ENCODE assay signal across 9 cellular contexts in genomic region chr17:38485146-38485468, GRCh38. TPM values are rescaled to one million over a fixed set of nuclear protein-coding genes. Genes with fewer than 3 reads are reported as not detected.
DNase-seq lines count a peak whose midpoint lies in the region; TF ChIP-seq lines count a peak whose summit lies in the region.
"Had no signal": no experiment of that assay in that cellular context is flagged by ENCODE, and none has a peak within 500 bp of the region (broad histone marks: within the 10 kb centered on the region; RNA-seq: fewer than 3 reads in every experiment).

No MANE protein-coding gene starts in this region.

- no peak overlapping the region for H3K14ac ChIP-seq in mesenchymal stem cell (ENCODE audit: low read length in 2 of 2)

- H3F3A ChIP-seq in GM23248 (ENCODE audit: insufficient read depth) = peaks cover 15% of the 10 kb centered on the region

- H2AFZ ChIP-seq in GM23248 = no peak overlapping the region
- H2AFZ ChIP-seq in mesenchymal stem cell (ENCODE audit: low read depth, low read length) = no peak overlapping the region

- no TSS peak for BruUV-seq in Caco-2 (replicated peaks; lab: Mats Ljungman, UMichigan)

- H3K4me1 ChIP-seq in GM23248 (ENCODE audit: insufficient read depth) (0 out of 2 replicates have a peak, but pooled peaks cover 4% of the 10 kb centered on the region), mesenchymal stem cell (ENCODE audit: control insufficient read depth, insufficient read depth, low read depth, low read length) (peaks cover 31% of the 10 kb centered on the region), Caco-2 (no peaks in the 10 kb centered on the region)

- intact Hi-C loops in Caco-2 (cut with micrococcal nuclease; ENCODE audit: unreplicated experiment) (loop anchor here (1.0 to 10.0 kb wide), 3 partner anchors 41 to 130 kb away; partner anchors contain the start of gene SOCS7), lower leg skin (cut with DNase I; ENCODE audit: low total_unique reads) (loop anchor here (5.0 to 10.0 kb wide), 2 partner anchors 43 to 60 kb away; partner anchors contain the start of gene ARHGAP23)

- no peak overlapping the region for H2BK12ac ChIP-seq in mesenchymal stem cell (ENCODE audit: low read length in 2 of 2)

- no peak for TF ChIP-seq POLR2A in lower leg skin (IDR thresholded peaks at IDR 0.05)

- H3K79me2 ChIP-seq in GM23248 (ENCODE audit: insufficient read depth) = peaks cover 40% of the 10 kb centered on the region

- H3K27ac ChIP-seq in 22Rv1 (no peak overlapping the region), GM23248 (peak overlapping the region; percentile 51), angular gyrus (ENCODE audit: low read depth, low read length) (peak overlapping the region; percentile 60), mesenchymal stem cell (ENCODE audit: low read length, poor library complexity, severe bottlenecking) (peak overlapping the region; percentile 46)

- CTCF ChIA-PET in Caco-2 (lab: Charles Lee) = no interaction called here

- no peak overlapping the region for H3K4ac ChIP-seq in mesenchymal stem cell (ENCODE audit: low read depth in 1 of 2, low read length in 2 of 2)

- no peaks in the 10 kb centered on the region for H3K27me3 Mint-ChIP-seq in Caco-2 (ENCODE audit: insufficient read depth, unreplicated experiment)

- H3K79me1 ChIP-seq in mesenchymal stem cell (replicated peaks; ENCODE audit: low read length, poor library complexity, severe bottlenecking) = peaks cover 4% of the 10 kb centered on the region

- peaks cover 21% of the 10 kb centered on the region for H3K4me1 Mint-ChIP-seq in Caco-2 (ENCODE audit: low read depth, unreplicated experiment)

- peak; percentile 39 for TF ChIP-seq CTCF in 22Rv1 (IDR thresholded peaks at IDR 0.05)
- TF ChIP-seq CTCF in Caco-2 (IDR thresholded peaks at IDR 0.05; ENCODE audit: insufficient read depth in 1 of 2, low read depth in 1 of 2, low read length in 1 of 2, severe bottlenecking in 1 of 2, unreplicated experiment in 1 of 2) = no peak
- TF ChIP-seq CTCF in lower leg skin (IDR thresholded peaks at IDR 0.05) = no peak

- no peak overlapping the region for H3K27ac Mint-ChIP-seq in Caco-2 (ENCODE audit: unreplicated experiment)
- H3K27ac Mint-ChIP-seq: T-helper 2 cell treated with Interferon-gamma antibody and Interleukin-4, amounts not matched to agents 5 μg/mL and 100 μg/mL, for 36 hours had no signal

- H3K4me2 ChIP-seq in GM23248 (ENCODE audit: unreplicated experiment) (no peak overlapping the region), mesenchymal stem cell (ENCODE audit: low read length, poor library complexity, severe bottlenecking) (no peak overlapping the region)

- H3K36me3 Mint-ChIP-seq in Caco-2 (ENCODE audit: insufficient read depth, unreplicated experiment) = peaks cover 37% of the 10 kb centered on the region

- 47 to 50% methylated on average over 2 of the region's 2 CpGs for WGBS in GM23248 (ENCODE audit: low coverage in 1 of 2, low lambda C conversion rate in 2 of 2, missing lambda C conversion rate in 2 of 2), 2 experiments
- WGBS in mesenchymal stem cell = 72% methylated on average over 2 of the region's 2 CpGs
- WGBS in lower leg skin, 2 donors = 45 to 46% methylated on average over 2 of the region's 2 CpGs

- no peak overlapping the region for H3K4me3 Mint-ChIP-seq in Caco-2 (ENCODE audit: unreplicated experiment)
- H3K4me3 Mint-ChIP-seq: T-helper 2 cell treated with Interferon-gamma antibody and Interleukin-4, amounts not matched to agents 5 μg/mL and 100 μg/mL, for 36 hours had no signal

- H2BK5ac ChIP-seq in mesenchymal stem cell (ENCODE audit: low read depth, low read length, poor library complexity, severe bottlenecking) = no peak overlapping the region

- H4K20me1 ChIP-seq in GM23248 (ENCODE audit: insufficient read depth) = no peaks in the 10 kb centered on the region

- no peak overlapping the region for H3K18ac ChIP-seq in mesenchymal stem cell (ENCODE audit: low read depth in 1 of 2, low read length in 2 of 2)

- in situ Hi-C loops in GM23248 (cut with MboI) = loop anchor here (10.0 kb wide), 1 partner anchor 50 kb away; no protein-coding TSS in a partner anchor

- H3K9ac ChIP-seq in GM23248 (no peak overlapping the region), mesenchymal stem cell (ENCODE audit: low read length) (peak overlapping the region; percentile 41)

- no peak overlapping the region for H4K91ac ChIP-seq in mesenchymal stem cell (ENCODE audit: low read length)

- no peak overlapping the region for H4K8ac ChIP-seq in mesenchymal stem cell (ENCODE audit: low read length)

- POLR2A ChIA-PET in Caco-2 (lab: Charles Lee) = no interaction called here

- H3K36me3 ChIP-seq in GM23248 (ENCODE audit: low read depth) = peaks cover 27% of the 10 kb centered on the region
- peaks cover 43 to 50% of the 10 kb centered on the region in 2 experiments for H3K36me3 ChIP-seq in mesenchymal stem cell (ENCODE audit: control insufficient read depth in 1 of 2, insufficient read depth in 2 of 2, low read depth in 1 of 2, low read length in 2 of 2)
- no peaks in the 10 kb centered on the region for H3K36me3 ChIP-seq in Caco-2 (ENCODE audit: control insufficient read depth, insufficient read depth, low read length)

- no peaks in the 10 kb centered on the region for H3K27me3 ChIP-seq in GM23248 (replicated peaks; ENCODE audit: insufficient read depth)
- H3K27me3 ChIP-seq in mesenchymal stem cell (ENCODE audit: control insufficient read depth in 1 of 2, insufficient read depth in 1 of 2, low read length in 2 of 2) = no peaks in the 10 kb centered on the region
- no peaks in the 10 kb centered on the region for H3K27me3 ChIP-seq in Caco-2 (replicated peaks; ENCODE audit: control insufficient read depth, insufficient read depth, low read length)

- no peaks in the 10 kb centered on the region for H3K9me2 ChIP-seq in GM23248 (ENCODE audit: insufficient read depth)

- peak overlapping the region; percentile 13 for H2AK5ac ChIP-seq in mesenchymal stem cell (ENCODE audit: low read length, severe bottlenecking)

- DNase-seq in GM23248 (no peak), mesenchymal stem cell (no peak), Caco-2 (no peak), GM19238 (ENCODE audit: insufficient read length, low spot score) (no peak), LoVo (ENCODE audit: low spot score) (no peak), lower leg skin (ENCODE audit: low spot score in 2 of 2) (no peak)

- no peaks in the 10 kb centered on the region for H3K9me3 ChIP-seq in GM23248 (ENCODE audit: low read depth)
- no peaks in the 10 kb centered on the region for H3K9me3 ChIP-seq in mesenchymal stem cell (ENCODE audit: control insufficient read depth, low read length)
- H3K9me3 ChIP-seq in Caco-2 = no peaks in the 10 kb centered on the region

- no peak overlapping the region for H3K23ac ChIP-seq in mesenchymal stem cell (ENCODE audit: low read length in 2 of 2)

- H3K4me3 ChIP-seq in GM23248 (no peak overlapping the region), mesenchymal stem cell (ENCODE audit: insufficient read depth in 1 of 2, low read depth in 1 of 2, low read length in 2 of 2) (no peak overlapping the region), Caco-2 (ENCODE audit: low read depth, low read length) (no peak overlapping the region), lower leg skin (ENCODE audit: low read depth, poor library complexity, severe bottlenecking) (no peak overlapping the region)

- H2BK120ac ChIP-seq in mesenchymal stem cell (ENCODE audit: low read depth, low read length) = no peak overlapping the region

- no peak overlapping the region for H2BK15ac ChIP-seq in mesenchymal stem cell (ENCODE audit: low read depth, poor library complexity, severe bottlenecking)

- no peaks in the 10 kb centered on the region for H3K9me3 Mint-ChIP-seq in Caco-2 (ENCODE audit: unreplicated experiment)
- H3K9me3 Mint-ChIP-seq: T-helper 2 cell treated with Interferon-gamma antibody and Interleukin-4, amounts not matched to agents 5 μg/mL and 100 μg/mL, for 36 hours had no signal

RNA-seq across cellular contexts. Expression of gene ARHGAP23, which starts 56.8 kb away (rescaled TPM):
- 64.2 and 69.4 TPM in 2 replicates for total RNA-seq in GM23248 (2014; rRNA removed; shearing (Covaris generic))
- 5.3 and 6.6 TPM in 2 replicates for polyA plus RNA-seq in GM23248 (2016; fragmentation: Nextera tagmentation; extraction: Ambion mirVana)
- 66.7 TPM for polyA plus RNA-seq in mesenchymal stem cell (2013, experiment 1 of 2)
- polyA plus RNA-seq in mesenchymal stem cell (2013, experiment 2 of 2) = 60.9 TPM
- 69.7 and 83.5 TPM in 2 replicates for total RNA-seq in Caco-2 (2022)
- 100 to 1,000 TPM; 127 to 201 (median 149) TPM for total RNA-seq in lower leg skin
